ENCODE assay signal across 8 cellular contexts in the genomic region with DNA sequence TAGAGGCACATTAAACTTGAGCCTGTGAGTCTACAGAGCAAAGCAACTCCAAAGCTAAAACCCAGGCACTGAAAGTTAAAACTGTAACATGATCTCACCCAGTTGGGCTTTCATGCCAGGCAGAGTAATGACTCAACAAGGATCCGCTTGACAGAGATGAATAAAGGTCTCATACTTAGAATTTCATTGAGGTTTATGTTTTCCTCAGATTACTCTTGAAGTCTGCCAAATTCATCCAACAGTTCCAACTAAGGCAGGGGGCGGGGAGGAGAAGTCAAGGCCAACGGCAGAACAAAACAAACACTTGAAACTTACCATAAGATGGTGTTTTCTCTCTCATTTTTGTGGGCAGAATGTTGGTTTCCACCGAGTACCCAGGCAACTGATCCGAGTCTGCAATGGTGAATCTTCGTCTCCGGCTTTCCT. TPM values are rescaled to one million over a fixed set of nuclear protein-coding genes. Genes with fewer than 3 reads are reported as not detected.
A peak's percentile ranks its signal among the peaks of the same experiment; 100 is the strongest.
DNase-seq lines count a peak whose midpoint lies in the region; ATAC-seq and TF ChIP-seq lines count a peak whose summit lies in the region.

No MANE protein-coding gene starts in this region.

- peak overlapping the region; percentile 54 for H3K4me2 ChIP-seq in mammary epithelial cell (ENCODE audit: insufficient read depth, low read depth, low read length)

- no peaks in the 10 kb centered on the region for H3K9me3 ChIP-seq in mammary epithelial cell (replicated peaks; ENCODE audit: insufficient read depth, low read length)
- H3K9me3 ChIP-seq in left lung = no peaks in the 10 kb centered on the region
- no peaks in the 10 kb centered on the region for H3K9me3 ChIP-seq in suprapubic skin

- H3K4me1 Mint-ChIP-seq in activated CD4-positive, alpha-beta T cell treated with anti-CD3 and anti-CD28 coated beads, Interleukin-2, amount 10 ng/mL, durations not matched to agents 24 days and 14 days = peaks cover 1% of the 10 kb centered on the region

- H3K27ac ChIP-seq in mammary epithelial cell (ENCODE audit: insufficient read depth, low read depth, low read length) (peak overlapping the region; percentile 35), left lung (peak overlapping the region; percentile 10 to 58), suprapubic skin (peak overlapping the region; percentile 55)

- H3K4me3 ChIP-seq in mammary epithelial cell (replicated peaks in 1 of 3; ENCODE audit: insufficient read depth in 1 of 3, low read depth in 2 of 3, low read length in 3 of 3) (no peak overlapping the region), left lung (no peak overlapping the region), suprapubic skin (no peak overlapping the region)

- TF ChIP-seq EP300 in suprapubic skin (IDR thresholded peaks at IDR 0.05) = no peak

- intact Hi-C loops in activated CD4-positive, alpha-beta T cell treated with anti-CD3 and anti-CD28 coated beads, Interleukin-2, amount 10 ng/mL, durations not matched to agents 24 days and 14 days (cut with micrococcal nuclease) = loop anchor here (2.0 kb wide), 1 partner anchor 58 kb away; no protein-coding TSS in a partner anchor
- intact Hi-C loops in mammary epithelial cell (cut with micrococcal nuclease) = loop anchor here (1.0 kb wide), 1 partner anchor 256 kb away; no protein-coding TSS in a partner anchor
- intact Hi-C loops in left lung (cut with DNase I) = no loop called here

- DNase-seq in activated CD4-positive, alpha-beta T cell treated with anti-CD3 and anti-CD28 coated beads, Interleukin-2, amount 50 U/mL, for 48 hours = peak; percentile 62 to 77
- DNase-seq in activated CD4-positive, alpha-beta T cell treated with anti-CD3 and anti-CD28 coated beads, Interleukin-2, amount 10 ng/mL, durations not matched to agents 24 days and 14 days = no peak
- DNase-seq in NCI-H187 (lab: John Stamatoyannopoulos, UW) = peak; percentile 33 to 59
- DNase-seq in mammary epithelial cell = peak; percentile 86
- peak in 1 of 2 donors; percentile 40 for DNase-seq in left lung
- DNase-seq in suprapubic skin (ENCODE audit: low spot score in 2 of 2) = no peak
- no peak for DNase-seq in HuH-7.5 (ENCODE audit: low spot score)

- H4K20me1 ChIP-seq in mammary epithelial cell (ENCODE audit: insufficient read depth, low read length) = no peaks in the 10 kb centered on the region

- BruUV-seq in mammary epithelial cell (replicated peaks; lab: Mats Ljungman, UMichigan) = no TSS peak

- no peak overlapping the region for H3K27ac Mint-ChIP-seq in activated CD4-positive, alpha-beta T cell treated with anti-CD3 and anti-CD28 coated beads, Interleukin-2, amount 10 ng/mL, durations not matched to agents 24 days and 14 days

- ATAC-seq in left lung (peak; percentile 89), HG03175 (IDR thresholded peaks at IDR 0.05; ENCODE audit: unreplicated experiment) (no peak)

- no peak overlapping the region for H3K4me3 Mint-ChIP-seq in activated CD4-positive, alpha-beta T cell treated with anti-CD3 and anti-CD28 coated beads, Interleukin-2, amount 10 ng/mL, durations not matched to agents 24 days and 14 days

- TF ChIP-seq CTCF in mammary epithelial cell (conservative IDR thresholded peaks at IDR 0.05 in 1 of 2, IDR thresholded peaks at IDR 0.05 in 1 of 2; ENCODE audit: extremely low read depth in 1 of 2, insufficient read depth in 1 of 2, low read depth in 1 of 2, low read length in 2 of 2) (no peak), left lung (IDR thresholded peaks at IDR 0.05) (no peak), suprapubic skin (IDR thresholded peaks at IDR 0.05) (no peak)

- H3K79me2 ChIP-seq in mammary epithelial cell (ENCODE audit: insufficient read depth, low read length) = no peaks in the 10 kb centered on the region

- TF ChIP-seq POLR2A in suprapubic skin (IDR thresholded peaks at IDR 0.05) = no peak

- H3K36me3 Mint-ChIP-seq in activated CD4-positive, alpha-beta T cell treated with anti-CD3 and anti-CD28 coated beads, Interleukin-2, amount 10 ng/mL, durations not matched to agents 24 days and 14 days (ENCODE audit: low read depth) = no peaks in the 10 kb centered on the region

- no peak overlapping the region for H3K9ac ChIP-seq in mammary epithelial cell (ENCODE audit: insufficient read depth, low read length)

- in situ Hi-C loops in mammary epithelial cell (cut with MboI; ENCODE audit: low sequenced_read_pairs in 2 of 2) = no loop called here

- H3K27me3 Mint-ChIP-seq in activated CD4-positive, alpha-beta T cell treated with anti-CD3 and anti-CD28 coated beads, Interleukin-2, amount 10 ng/mL, durations not matched to agents 24 days and 14 days = peaks cover 4% of the 10 kb centered on the region

- H3K27me3 ChIP-seq in mammary epithelial cell (ENCODE audit: insufficient read depth, low read length) (no peaks in the 10 kb centered on the region), left lung (no peaks in the 10 kb centered on the region), suprapubic skin (no peaks in the 10 kb centered on the region)

- H3K4me1 ChIP-seq in mammary epithelial cell (ENCODE audit: insufficient read depth, low read length) (peaks cover 14% of the 10 kb centered on the region), left lung (peaks cover 0 to 11% of the 10 kb centered on the region in 2 donors), suprapubic skin (peaks cover 17% of the 10 kb centered on the region)

- H3K9me3 Mint-ChIP-seq in activated CD4-positive, alpha-beta T cell treated with anti-CD3 and anti-CD28 coated beads, Interleukin-2, amount 10 ng/mL, durations not matched to agents 24 days and 14 days = no peaks in the 10 kb centered on the region

- WGBS in mammary epithelial cell (ENCODE audit: low coverage, missing lambda C conversion rate) = 38% methylated on average over 7 of the region's 7 CpGs
- WGBS in suprapubic skin = 36% methylated on average over 7 of the region's 7 CpGs

- H3K36me3 ChIP-seq in mammary epithelial cell (ENCODE audit: insufficient read depth, low read length) (no peaks in the 10 kb centered on the region), left lung (peaks cover 0 to 10% of the 10 kb centered on the region in 2 donors), suprapubic skin (peaks cover 8% of the 10 kb centered on the region)

- dilution Hi-C loops in mammary epithelial cell (cut with HindIII; ENCODE audit: low sequenced_read_pairs) = no loop called here

- H2AFZ ChIP-seq in mammary epithelial cell (ENCODE audit: low read depth, low read length) = peak overlapping the region; percentile 49

- CTCF ChIA-PET in mammary epithelial cell (lab: Charles Lee; ENCODE audit: low non-redundant PET) = no interaction called here

RNA-seq across cellular contexts. Expression of a gene that starts 54.0 kb away (rescaled TPM):
- 0.97 and 1.5 TPM in 2 replicates for total RNA-seq in activated CD4-positive, alpha-beta T cell treated with anti-CD3 and anti-CD28 coated beads, Interleukin-2, amount 10 ng/mL, durations not matched to agents 24 days and 14 days
- under 1 TPM in 1 of 2 donors, not detected in 1; under 0.01 TPM for total RNA-seq in mammary epithelial cell
- polyA plus RNA-seq in mammary epithelial cell = not detected
- not detected for polyA minus RNA-seq in mammary epithelial cell
- 1 to 10 TPM; 2.4 to 4.5 TPM for total RNA-seq in left lung
- 1 to 10 TPM in 3 of 4 donors, under 1 TPM in 1; 0.42 to 9.0 (median 3.1) TPM for total RNA-seq in suprapubic skin

Comparison
In these comparisons a context has a peak if more than half of its experiments do, and no peak if none do; other contexts are left out.
1. DNase-seq: peak in activated CD4-positive, alpha-beta T cell treated with anti-CD3 and anti-CD28 coated beads, Interleukin-2, amount 50 U/mL, for 48 hours (2 of 2), NCI-H187 (2 of 2) and mammary epithelial cell (single experiment); none in activated CD4-positive, alpha-beta T cell treated with anti-CD3 and anti-CD28 coated beads, Interleukin-2, amount 10 ng/mL, durations not matched to agents 24 days and 14 days (single experiment), suprapubic skin (0 of 2) and HuH-7.5 (single experiment).
2. intact Hi-C loops: an anchor here in activated CD4-positive, alpha-beta T cell treated with anti-CD3 and anti-CD28 coated beads, Interleukin-2, amount 10 ng/mL, durations not matched to agents 24 days and 14 days (2.0 kb wide) and mammary epithelial cell (1.0 kb wide); none called in left lung.
3. Peak in every context shown above with its lines, with median percentiles within 50 percentile points of each other: H3K27ac ChIP-seq.